ENCODE assay signal across 14 cellular contexts in genomic region chr15:63677778-63678177, GRCh38.
DNase-seq lines count a peak whose midpoint lies in the region; ATAC-seq and TF ChIP-seq lines count a peak whose summit lies in the region.
"Had no signal": no experiment of that assay in that cellular context is flagged by ENCODE, and none has a peak within 500 bp of the region (broad histone marks: within the 10 kb centered on the region; RNA-seq: fewer than 3 reads in every experiment).

No MANE protein-coding gene starts in this region.

- no peaks in the 10 kb centered on the region for H3K9me3 Mint-ChIP-seq in CD8-positive, alpha-beta memory T cell
- no peaks in the 10 kb centered on the region for H3K9me3 Mint-ChIP-seq in naive thymus-derived CD4-positive, alpha-beta T cell
- no peaks in the 10 kb centered on the region for H3K9me3 Mint-ChIP-seq in HFFc6
- H3K9me3 Mint-ChIP-seq: activated CD4-positive, alpha-beta T cell treated with anti-CD3 and anti-CD28 coated beads, Interleukin-2, amount 10 ng/mL, durations not matched to agents 24 days and 14 days; stimulated activated naive CD8-positive, alpha-beta T cell treated with anti-CD3 and anti-CD28 coated beads, Interleukin-15, Interleukin-2, amounts not matched to agents 100 ng/mL and 50 ng/mL, for 24 hours; T-helper 2 cell treated with Interferon-gamma antibody and Interleukin-4, amounts not matched to agents 5 μg/mL and 100 μg/mL, for 36 hours had no signal

- POLR2A ChIA-PET in CD8-positive, alpha-beta memory T cell (lab: Charles Lee) = no interaction called here
- POLR2A ChIA-PET in naive thymus-derived CD4-positive, alpha-beta T cell (lab: Charles Lee) = interaction anchor here (0.8 to 1.0 kb wide), 2 partner anchors 9 to 23 kb away, joined by 3 read pairs; no protein-coding TSS in a partner anchor

- no peaks in the 10 kb centered on the region for H3K9me3 ChIP-seq in CD8-positive, alpha-beta memory T cell (ENCODE audit: low read length)
- no peaks in the 10 kb centered on the region for H3K9me3 ChIP-seq in naive thymus-derived CD4-positive, alpha-beta T cell (ENCODE audit: control insufficient read depth in 2 of 3, low read length in 3 of 3)

- intact Hi-C loops in naive thymus-derived CD4-positive, alpha-beta T cell (cut with micrococcal nuclease) = no loop called here
- intact Hi-C loops in dorsolateral prefrontal cortex (cut with DNase I) = no loop called here

- H3K4me1 Mint-ChIP-seq in CD8-positive, alpha-beta memory T cell = peaks cover 17 to 30% (median 26%) of the 10 kb centered on the region in 3 donors
- peaks cover 9 to 27% (median 18%) of the 10 kb centered on the region in 7 donors for H3K4me1 Mint-ChIP-seq in naive thymus-derived CD4-positive, alpha-beta T cell
- peaks cover 20% of the 10 kb centered on the region for H3K4me1 Mint-ChIP-seq in HFFc6 (ENCODE audit: low read depth)

- H3K4me3 ChIP-seq in CD8-positive, alpha-beta memory T cell (ENCODE audit: low read length) = no peak overlapping the region
- no peak overlapping the region for H3K4me3 ChIP-seq in naive thymus-derived CD4-positive, alpha-beta T cell (ENCODE audit: low read length)
- no peak overlapping the region for H3K4me3 ChIP-seq in dorsolateral prefrontal cortex

- DNase-seq in CD8-positive, alpha-beta memory T cell = no peak
- DNase-seq in NCI-H2196 treated with DMSO at 0.1 percent for 48 hours (lab: John Stamatoyannopoulos, UW; ENCODE audit: unreplicated experiment) (peak; percentile 77), epithelial cell of prostate (ENCODE audit: low read depth, low spot score) (peak; percentile 14), HFFc6 (no peak), dorsolateral prefrontal cortex (no peak)
- no peak for DNase-seq in naive thymus-derived CD4-positive, alpha-beta T cell
- DNase-seq: activated CD4-positive, alpha-beta T cell treated with anti-CD3 and anti-CD28 coated beads, Interleukin-2, amount 10 ng/mL, durations not matched to agents 24 days and 14 days; effector CD4-positive, alpha-beta T cell; foreskin melanocyte; stimulated activated CD4-positive, alpha-beta T cell treated with anti-CD3 and anti-CD28 coated beads, Interleukin-4, amount 100 ng/mL, for 24 hours had no signal

- H3K36me3 Mint-ChIP-seq in CD8-positive, alpha-beta memory T cell = peaks cover 10 to 80% (median 33%) of the 10 kb centered on the region in 3 donors
- peaks cover 17 to 54% (median 31%) of the 10 kb centered on the region in 5 donors for H3K36me3 Mint-ChIP-seq in naive thymus-derived CD4-positive, alpha-beta T cell
- H3K36me3 Mint-ChIP-seq in HFFc6 (ENCODE audit: low read depth) = peaks cover 22% of the 10 kb centered on the region

- H3K27ac Mint-ChIP-seq in CD8-positive, alpha-beta memory T cell = peak overlapping the region in 5 of 8 donors; percentile 7 to 93 (median 63)
- H3K27ac Mint-ChIP-seq in naive thymus-derived CD4-positive, alpha-beta T cell = peak overlapping the region; percentile 23 to 88 (median 71)
- no peak overlapping the region for H3K27ac Mint-ChIP-seq in HFFc6
- H3K27ac Mint-ChIP-seq: activated CD4-positive, alpha-beta T cell treated with anti-CD3 and anti-CD28 coated beads, Interleukin-2, amount 10 ng/mL, durations not matched to agents 24 days and 14 days; stimulated activated naive CD8-positive, alpha-beta T cell treated with anti-CD3 and anti-CD28 coated beads, Interleukin-15, Interleukin-2, amounts not matched to agents 100 ng/mL and 50 ng/mL, for 24 hours; T-helper 2 cell treated with Interferon-gamma antibody and Interleukin-4, amounts not matched to agents 5 μg/mL and 100 μg/mL, for 36 hours had no signal

- TF ChIP-seq CTCF in HFFc6 (IDR thresholded peaks at IDR 0.05) = no peak
- TF ChIP-seq CTCF in dorsolateral prefrontal cortex (IDR thresholded peaks at IDR 0.05 in 54 of 56, conservative IDR thresholded peaks at IDR 0.05 in 2 of 56; ENCODE audit: low read depth in 1 of 56, partially characterized antibody in 56 of 56) = no peak

- H3K27me3 ChIP-seq in CD8-positive, alpha-beta memory T cell (ENCODE audit: insufficient read depth, low read length, poor library complexity, severe bottlenecking) = no peaks in the 10 kb centered on the region
- H3K27me3 ChIP-seq in naive thymus-derived CD4-positive, alpha-beta T cell (ENCODE audit: control insufficient read depth in 2 of 2, insufficient read depth in 2 of 2, low read length in 2 of 2) = no peaks in the 10 kb centered on the region
- H3K27me3 ChIP-seq in dorsolateral prefrontal cortex = no peaks in the 10 kb centered on the region

- H3K27me3 Mint-ChIP-seq in CD8-positive, alpha-beta memory T cell = no peaks in the 10 kb centered on the region
- H3K27me3 Mint-ChIP-seq in naive thymus-derived CD4-positive, alpha-beta T cell = no peaks in the 10 kb centered on the region
- H3K27me3 Mint-ChIP-seq in HFFc6 (ENCODE audit: insufficient read depth) = no peaks in the 10 kb centered on the region
- H3K27me3 Mint-ChIP-seq: activated CD4-positive, alpha-beta T cell treated with anti-CD3 and anti-CD28 coated beads, Interleukin-2, amount 10 ng/mL, durations not matched to agents 24 days and 14 days; stimulated activated naive CD8-positive, alpha-beta T cell treated with anti-CD3 and anti-CD28 coated beads, Interleukin-15, Interleukin-2, amounts not matched to agents 100 ng/mL and 50 ng/mL, for 24 hours had no signal

- CTCF ChIA-PET in CD8-positive, alpha-beta memory T cell (lab: Charles Lee) = interaction anchor here (0.8 to 1.5 kb wide), 3 partner anchors 9 to 389 kb away, joined by 3 read pairs; no protein-coding TSS in a partner anchor
- CTCF ChIA-PET in naive thymus-derived CD4-positive, alpha-beta T cell (lab: Charles Lee) = interaction anchor here (0.6 to 1.9 kb wide), 2 partner anchors 11 to 31 kb away, joined by 3 to 4 read pairs; no protein-coding TSS in a partner anchor

- H3K36me3 ChIP-seq in CD8-positive, alpha-beta memory T cell (ENCODE audit: insufficient read depth, low read length) = peaks cover 63% of the 10 kb centered on the region
- peaks cover 20 to 74% (median 29%) of the 10 kb centered on the region in 3 experiments for H3K36me3 ChIP-seq in naive thymus-derived CD4-positive, alpha-beta T cell (ENCODE audit: control insufficient read depth in 2 of 3, insufficient read depth in 3 of 3, low read length in 3 of 3)

- peaks cover 8% of the 10 kb centered on the region for H3K4me1 ChIP-seq in CD8-positive, alpha-beta memory T cell (ENCODE audit: insufficient read depth, low read length)
- H3K4me1 ChIP-seq in naive thymus-derived CD4-positive, alpha-beta T cell (ENCODE audit: control insufficient read depth in 2 of 2, insufficient read depth in 2 of 2, low read length in 2 of 2) = no peaks in the 10 kb centered on the region

- ATAC-seq in naive thymus-derived CD4-positive, alpha-beta T cell = no peak
- ATAC-seq in HG03175 (IDR thresholded peaks at IDR 0.05; ENCODE audit: unreplicated experiment) (no peak), GM21360 (IDR thresholded peaks at IDR 0.05; ENCODE audit: unreplicated experiment) (no peak)

- no peak overlapping the region for H3K27ac ChIP-seq in CD8-positive, alpha-beta memory T cell (ENCODE audit: low read depth, low read length)
- H3K27ac ChIP-seq in epithelial cell of prostate = no peak overlapping the region
- H3K27ac ChIP-seq in naive thymus-derived CD4-positive, alpha-beta T cell (ENCODE audit: low read depth, low read length) = no peak overlapping the region
- no peak overlapping the region for H3K27ac ChIP-seq in dorsolateral prefrontal cortex

- H3K4me3 Mint-ChIP-seq in CD8-positive, alpha-beta memory T cell = no peak overlapping the region
- no peak overlapping the region for H3K4me3 Mint-ChIP-seq in naive thymus-derived CD4-positive, alpha-beta T cell
- H3K4me3 Mint-ChIP-seq in HFFc6 = no peak overlapping the region
- H3K4me3 Mint-ChIP-seq: activated CD4-positive, alpha-beta T cell treated with anti-CD3 and anti-CD28 coated beads, Interleukin-2, amount 10 ng/mL, durations not matched to agents 24 days and 14 days; stimulated activated naive CD8-positive, alpha-beta T cell treated with anti-CD3 and anti-CD28 coated beads, Interleukin-15, Interleukin-2, amounts not matched to agents 100 ng/mL and 50 ng/mL, for 24 hours; T-helper 2 cell treated with Interferon-gamma antibody and Interleukin-4, amounts not matched to agents 5 μg/mL and 100 μg/mL, for 36 hours had no signal

Comparison
In these comparisons a context has a peak if more than half of its experiments do, and no peak if none do; other contexts are left out.
1. DNase-seq: peak in NCI-H2196 treated with DMSO at 0.1 percent for 48 hours (single experiment) and epithelial cell of prostate (single experiment); none in CD8-positive, alpha-beta memory T cell (0 of 5), naive thymus-derived CD4-positive, alpha-beta T cell (0 of 9), HFFc6 (single experiment) and dorsolateral prefrontal cortex (0 of 10).